Comparison of ENCODE assay signal across 28 cellular contexts in genomic region chr13:70042193-70042592, GRCh38.
DNase-seq lines count a peak whose midpoint lies in the region; ATAC-seq and TF ChIP-seq lines count a peak whose summit lies in the region.
"Had no signal": no experiment of that assay in that cellular context is flagged by ENCODE, and none has a peak within 500 bp of the region (broad histone marks: within the 10 kb centered on the region; RNA-seq: fewer than 3 reads in every experiment).

No MANE protein-coding gene starts in this region.

- TF ChIP-seq POLR2A in erythroblast (IDR thresholded peaks at IDR 0.05; ENCODE audit: low read length), result no peak

- H4K8ac ChIP-seq in trophoblast cell (ENCODE audit: low read depth, low read length), result no peak overlapping the region

- H2BK5ac ChIP-seq in trophoblast cell (ENCODE audit: low read depth, low read length, poor library complexity), result no peak overlapping the region

- DNase-seq in trophoblast cell, result peak; percentile 29 to 80
- no peak for DNase-seq in SIG-M5 treated with dmso at 0.1 percent for 504 hours (lab: John Stamatoyannopoulos, UW; ENCODE audit: unreplicated experiment)
- DNase-seq in aorta, result no peak
- DNase-seq in erythroblast (lab: John Stamatoyannopoulos, UW), result no peak
- DNase-seq: activated CD4-positive, alpha-beta T cell treated with anti-CD3 and anti-CD28 coated beads, Interleukin-2, amount 50 U/mL, for 1 hour; activated naive CD4-positive, alpha-beta T cell; activated T-cell treated with anti-CD3 and anti-CD28 coated beads, Interleukin-2, amount 50 U/mL, for 4 hours; Caco-2; DND-41; esophagus squamous epithelium; foreskin melanocyte; left colon; NCI-H2029 treated with DMSO at 0.1 percent for 48 hours; NCI-H345; right cardiac atrium; SIG-M5; spleen; upper lobe of right lung had no signal

- ATAC-seq in GM18909 (IDR thresholded peaks at IDR 0.05; ENCODE audit: poor library complexity, unreplicated experiment) (peak; percentile 48), HG02759 (IDR thresholded peaks at IDR 0.05; ENCODE audit: unreplicated experiment) (peak; percentile 61), HG03175 (IDR thresholded peaks at IDR 0.05; ENCODE audit: unreplicated experiment) (peak; percentile 75), aorta (ENCODE audit: low FRiP score) (no peak), HG03196 (IDR thresholded peaks at IDR 0.05; ENCODE audit: unreplicated experiment) (no peak)
- ATAC-seq: activated T-cell treated with anti-CD3 and anti-CD28 coated beads, Interleukin-2, amount 50 U/mL, for 4 hours; HCT116; K562; left colon; right cardiac atrium; WTC11 had no signal

- WGBS in trophoblast cell (ENCODE audit: extremely low coverage, insufficient coverage, insufficient read length), result no CpG with 5 or more reads among the region's 4 CpGs
- WGBS in aorta, 2 donors, result 71 to 78% methylated on average over 4 of the region's 4 CpGs

- no peaks in the 10 kb centered on the region for H3K79me2 ChIP-seq in trophoblast cell (ENCODE audit: control insufficient read depth, insufficient read depth, low read length, poor library complexity)
- H3K79me2 ChIP-seq: parathyroid adenoma had no signal

- H3K27me3 ChIP-seq in trophoblast cell (ENCODE audit: insufficient read depth, low read length) (no peaks in the 10 kb centered on the region), aorta (ENCODE audit: control insufficient read depth in 1 of 2, insufficient read depth in 2 of 2, low read length in 1 of 2) (no peaks in the 10 kb centered on the region)
- H3K27me3 ChIP-seq: esophagus squamous epithelium, neural progenitor cell, spleen, upper lobe of right lung had no signal

- H2AFZ ChIP-seq in trophoblast cell (ENCODE audit: insufficient read depth, low read length, poor library complexity), result no peak overlapping the region
- H2AFZ ChIP-seq: neural progenitor cell, parathyroid adenoma had no signal

- no peak overlapping the region for H3K14ac ChIP-seq in trophoblast cell (ENCODE audit: low read length)

- H3K27ac ChIP-seq in trophoblast cell (ENCODE audit: low read depth, low read length), result no peak overlapping the region
- no peak overlapping the region for H3K27ac ChIP-seq in aorta (ENCODE audit: low read depth in 1 of 2, low read length in 2 of 2)
- H3K27ac ChIP-seq: C4-2B, esophagus squamous epithelium, neural progenitor cell, parathyroid adenoma, spleen, upper lobe of right lung had no signal

- no peak overlapping the region for H3K4me2 ChIP-seq in trophoblast cell (ENCODE audit: low read length)
- H3K4me2 ChIP-seq: neural progenitor cell had no signal

- no peak overlapping the region for H3K23ac ChIP-seq in trophoblast cell (ENCODE audit: low read length)

- intact Hi-C loops in aorta (cut with DNase I), result no loop called here

- H4K12ac ChIP-seq in trophoblast cell (ENCODE audit: low read depth, low read length), result no peak overlapping the region

- H2AK5ac ChIP-seq in trophoblast cell (ENCODE audit: low read length), result no peak overlapping the region

- no peak overlapping the region for H3K4ac ChIP-seq in trophoblast cell (ENCODE audit: low read depth, low read length)

- no peak overlapping the region for H3K18ac ChIP-seq in trophoblast cell (ENCODE audit: low read length)

- no peak overlapping the region for H2BK120ac ChIP-seq in trophoblast cell (ENCODE audit: insufficient read depth, low read length, poor library complexity)

- no peaks in the 10 kb centered on the region for H3K4me1 ChIP-seq in trophoblast cell (ENCODE audit: control insufficient read depth in 1 of 2, insufficient read depth in 2 of 2, low read length in 2 of 2)
- no peaks in the 10 kb centered on the region for H3K4me1 ChIP-seq in aorta (ENCODE audit: control insufficient read depth in 1 of 2, insufficient read depth in 2 of 2, low read length in 2 of 2)
- H3K4me1 ChIP-seq: Caco-2, esophagus squamous epithelium, neural progenitor cell, parathyroid adenoma, spleen, upper lobe of right lung had no signal

- no peak overlapping the region for H4K91ac ChIP-seq in trophoblast cell (ENCODE audit: low read depth, low read length)

- H3K4me3 ChIP-seq in trophoblast cell (ENCODE audit: low read depth, low read length) (no peak overlapping the region), aorta (ENCODE audit: low read length in 2 of 2) (no peak overlapping the region)
- H3K4me3 ChIP-seq: esophagus squamous epithelium, K562, neural progenitor cell, spleen, upper lobe of right lung had no signal

- no peak overlapping the region for H3K9ac ChIP-seq in trophoblast cell (ENCODE audit: low read length)
- H3K9ac ChIP-seq: neural progenitor cell, parathyroid adenoma had no signal

- H2BK12ac ChIP-seq in trophoblast cell (ENCODE audit: low read length), result no peak overlapping the region

- H3K79me1 ChIP-seq in trophoblast cell (ENCODE audit: low read length), result no peaks in the 10 kb centered on the region

- H3K36me3 ChIP-seq in trophoblast cell (ENCODE audit: control insufficient read depth in 1 of 2, insufficient read depth in 2 of 2, low read length in 2 of 2) (no peaks in the 10 kb centered on the region), aorta (ENCODE audit: control insufficient read depth in 1 of 2, insufficient read depth in 2 of 2, low read length in 1 of 2) (no peaks in the 10 kb centered on the region)
- H3K36me3 ChIP-seq: esophagus squamous epithelium, neural progenitor cell, spleen, upper lobe of right lung had no signal

- no peaks in the 10 kb centered on the region for H3K9me3 ChIP-seq in trophoblast cell (ENCODE audit: insufficient read depth, low read depth, low read length)
- H3K9me3 ChIP-seq in aorta (ENCODE audit: control insufficient read depth, low read length), result peaks cover 2% of the 10 kb centered on the region
- H3K9me3 ChIP-seq: Caco-2, upper lobe of right lung had no signal

Comparison
In these comparisons a context has a peak if more than half of its experiments do, and no peak if none do; other contexts are left out.
1. ATAC-seq: peak in GM18909 (single experiment), HG02759 (single experiment) and HG03175 (single experiment); none in aorta (single experiment) and HG03196 (single experiment).
2. DNase-seq: peak in trophoblast cell (2 of 2); none in SIG-M5 treated with dmso at 0.1 percent for 504 hours (single experiment), aorta (0 of 2) and erythroblast (0 of 2).